In genomic region chr15:67646847-67647246, GRCh38 we compare ENCODE assay signal across 25 cellular contexts.
A peak's percentile ranks its signal among the peaks of the same experiment; 100 is the strongest.
DNase-seq lines count a peak whose midpoint lies in the region; ATAC-seq, FAIRE-seq and TF ChIP-seq lines count a peak whose summit lies in the region.
"Had no signal": no experiment of that assay in that cellular context is flagged by ENCODE, and none has a peak within 500 bp of the region (broad histone marks: within the 10 kb centered on the region; RNA-seq: fewer than 3 reads in every experiment).

No MANE protein-coding gene starts in this region.

- peak overlapping the region; percentile 60 for H3K27ac Mint-ChIP-seq in activated T-cell treated with anti-CD3 and anti-CD28 coated beads, Interleukin-2, amount 50 U/mL, for 72 hours
- H3K27ac Mint-ChIP-seq: CD14-positive monocyte; CD4-positive, alpha-beta memory T cell; CD4-positive, CD25-positive, alpha-beta regulatory T cell; CD8-positive, alpha-beta memory T cell had no signal

- intact Hi-C loops in K562 (cut with micrococcal nuclease) = no loop called here

- H3K4me3 ChIP-seq in A549 (no peak overlapping the region), K562 (no peak overlapping the region)
- H3K4me3 ChIP-seq: BLaER1, GM12878 had no signal

- no peak overlapping the region for H3K27ac ChIP-seq in A549
- no peak overlapping the region for H3K27ac ChIP-seq in K562 (ENCODE audit: extremely low read depth, low read depth, low read length)
- H3K27ac ChIP-seq: 22Rv1, BLaER1 had no signal

- H3K27me3 Mint-ChIP-seq in activated T-cell treated with anti-CD3 and anti-CD28 coated beads, Interleukin-2, amount 50 U/mL, for 72 hours (ENCODE audit: low read depth) = no peaks in the 10 kb centered on the region
- H3K27me3 Mint-ChIP-seq: CD4-positive, alpha-beta memory T cell; CD4-positive, CD25-positive, alpha-beta regulatory T cell; CD8-positive, alpha-beta memory T cell had no signal

- no peak overlapping the region for H3K4me3 Mint-ChIP-seq in activated T-cell treated with anti-CD3 and anti-CD28 coated beads, Interleukin-2, amount 50 U/mL, for 72 hours
- H3K4me3 Mint-ChIP-seq: CD14-positive monocyte; CD4-positive, alpha-beta memory T cell; CD4-positive, CD25-positive, alpha-beta regulatory T cell; CD8-positive, alpha-beta memory T cell had no signal

- no peaks in the 10 kb centered on the region for H3K27me3 ChIP-seq in K562 (ENCODE audit: control insufficient read depth in 2 of 2, insufficient read depth in 2 of 2, low read length in 2 of 2)
- H3K27me3 ChIP-seq: BE2C, BLaER1 had no signal

- H3K9me3 ChIP-seq in A549 = no peaks in the 10 kb centered on the region
- H3K9me3 ChIP-seq in K562 (replicated peaks; ENCODE audit: control insufficient read depth, insufficient read depth, low read depth, low read length) = no peaks in the 10 kb centered on the region
- H3K9me3 ChIP-seq: BE2C, BLaER1 had no signal

- TF ChIP-seq CTCF in A549 (IDR thresholded peaks at IDR 0.05) (no peak), K562 (IDR thresholded peaks at IDR 0.05 in 2 of 3, conservative IDR thresholded peaks at IDR 0.05 in 1 of 3; ENCODE audit: insufficient read depth in 2 of 3, low read depth in 1 of 3, low read length in 3 of 3) (no peak)

- peak; percentile 70 for FAIRE-seq in A549 (lab: Jason Lieb, UNC)
- FAIRE-seq in K562 (lab: Jason Lieb, UNC) = no peak
- FAIRE-seq: GM12878, GM12892, GM19239 had no signal

- no peak for ATAC-seq in activated T-cell treated with anti-CD3 and anti-CD28 coated beads, Interleukin-2, amount 50 U/mL, for 72 hours (replicated peaks in 1 of 2)
- ATAC-seq in A549 = no peak
- no peak for ATAC-seq in K562
- no peak for ATAC-seq in GM21576 (IDR thresholded peaks at IDR 0.05; ENCODE audit: unreplicated experiment)
- ATAC-seq: GM12878 had no signal

- no peaks in the 10 kb centered on the region for H3K4me1 Mint-ChIP-seq in activated T-cell treated with anti-CD3 and anti-CD28 coated beads, Interleukin-2, amount 50 U/mL, for 72 hours (ENCODE audit: low read depth)
- H3K4me1 Mint-ChIP-seq: CD14-positive monocyte; CD4-positive, alpha-beta memory T cell; CD8-positive, alpha-beta memory T cell had no signal

- H3K79me2 ChIP-seq in K562 (ENCODE audit: control insufficient read depth, insufficient read depth, low read length) = no peaks in the 10 kb centered on the region

- H2AFZ ChIP-seq in K562 (ENCODE audit: low read depth, low read length) = no peak overlapping the region

- H4K20me1 ChIP-seq in K562 (replicated peaks; ENCODE audit: control insufficient read depth, insufficient read depth, low read length) = no peaks in the 10 kb centered on the region
- H4K20me1 ChIP-seq: BLaER1 had no signal

- H3K4me2 ChIP-seq in A549 (no peak overlapping the region), K562 (ENCODE audit: insufficient read depth, low read length) (no peak overlapping the region)
- H3K4me2 ChIP-seq: BLaER1 had no signal

- WGBS in A549 (ENCODE audit: missing lambda C conversion rate) = 83% methylated on average over 2 of the region's 2 CpGs
- WGBS in K562 (ENCODE audit: insufficient coverage, low coverage, missing lambda C conversion rate) = 60% methylated on average over 2 of the region's 2 CpGs

- in situ Hi-C loops in K562 (cut with MboI) = no loop called here

- no peaks in the 10 kb centered on the region for H3K9me3 Mint-ChIP-seq in activated T-cell treated with anti-CD3 and anti-CD28 coated beads, Interleukin-2, amount 50 U/mL, for 72 hours
- H3K9me3 Mint-ChIP-seq: CD4-positive, alpha-beta memory T cell; CD4-positive, CD25-positive, alpha-beta regulatory T cell; CD8-positive, alpha-beta memory T cell had no signal

- TF ChIP-seq EP300 in A549 (IDR thresholded peaks at IDR 0.05) = no peak
- TF ChIP-seq EP300 in K562 (IDR thresholded peaks at IDR 0.05; ENCODE audit: low read length) = no peak

- no peaks in the 10 kb centered on the region; the same call in 2 of the 3 replicates for H3K36me3 ChIP-seq in K562 (ENCODE audit: control insufficient read depth, insufficient read depth, low read length)
- H3K36me3 ChIP-seq: BE2C had no signal

- no peaks in the 10 kb centered on the region for H3K9me1 ChIP-seq in K562 (ENCODE audit: control insufficient read depth, insufficient read depth, low read length)

- H3K9ac ChIP-seq in K562 (ENCODE audit: insufficient read depth in 1 of 2, low read depth in 2 of 2, low read length in 2 of 2) = no peak overlapping the region
- H3K9ac ChIP-seq: BLaER1 had no signal

- H3K4me1 ChIP-seq in A549 (no peaks in the 10 kb centered on the region), K562 (replicated peaks in 1 of 2; ENCODE audit: control insufficient read depth in 2 of 2, insufficient read depth in 2 of 2, low read length in 2 of 2) (no peaks in the 10 kb centered on the region)
- H3K4me1 ChIP-seq: BE2C had no signal

- peaks cover 3 to 15% of the 10 kb centered on the region in 2 donors for H3K36me3 Mint-ChIP-seq in activated T-cell treated with anti-CD3 and anti-CD28 coated beads, Interleukin-2, amount 50 U/mL, for 72 hours (ENCODE audit: insufficient read depth in 2 of 2)

- TF ChIP-seq POLR2A in A549 (IDR thresholded peaks at IDR 0.05; ENCODE audit: low read length) = no peak
- no peak for TF ChIP-seq POLR2A in K562 (conservative IDR thresholded peaks at IDR 0.05)

- POLR2A ChIA-PET in A549 (lab: Yijun Ruan, JAX) = no interaction called here
- POLR2A ChIA-PET in K562 (lab: Yijun Ruan, JAX) = no interaction called here

- DNase-seq in activated T-cell treated with anti-CD3 and anti-CD28 coated beads, Interleukin-2, amount 50 U/mL, for 72 hours = no peak
- DNase-seq in activated T-cell treated with anti-CD3 and anti-CD28 coated beads, Interleukin-2, amount 50 U/mL, for 1 hour = no peak
- no peak for DNase-seq in A549 (ENCODE audit: low read depth in 1 of 2, low spot score in 1 of 2)
- no peak for DNase-seq in K562 (ENCODE audit: extremely low read depth in 1 of 4, low spot score in 3 of 4)
- DNase-seq: ACHN; BE2C; C1 segment of cervical spinal cord; CD4-positive, alpha-beta memory T cell; CD4-positive, CD25-positive, alpha-beta regulatory T cell; CD8-positive, alpha-beta memory T cell; COR-L47; DMS 273 treated with DMSO at 0.1 percent for 48 hours; DMS153; DMS53; DMS79; DND-41; EL; GDM1 had no signal

- CTCF ChIA-PET in A549 (lab: Yijun Ruan, JAX) (no interaction called here), K562 (lab: Yijun Ruan, JAX; ENCODE audit: low intra/inter-chr PET ratio) (no interaction called here)

- no peak for TF ChIP-seq RAD21 in A549 (conservative IDR thresholded peaks at IDR 0.05 in 1 of 2, IDR thresholded peaks at IDR 0.05 in 1 of 2)
- no peak for TF ChIP-seq RAD21 in K562 (CRISPR knock-in tag; conservative IDR thresholded peaks at IDR 0.05 in 1 of 2, IDR thresholded peaks at IDR 0.05 in 1 of 2)

- no TSS peak for BruUV-seq in K562 (replicated peaks; lab: Mats Ljungman, UMichigan)

TF ChIP-seq in A549, 52 proteins besides CTCF, POLR2A, EP300 and RAD21 (continues in another document):
- TF ChIP-seq HOXA7 (CRISPR knock-in tag; IDR thresholded peaks at IDR 0.05) (no peak), CHD2 (IDR thresholded peaks at IDR 0.05; ENCODE audit: low read length, partially characterized antibody) (no peak), REST (IDR thresholded peaks at IDR 0.05) (no peak)

TF ChIP-seq in K562, 482 proteins besides CTCF, POLR2A, EP300 and RAD21:
- TF ChIP-seq CREB3L1 (IDR thresholded peaks at IDR 0.05; ENCODE audit: borderline replicate concordance, low read depth) (no peak), ATF3 (IDR thresholded peaks at IDR 0.05) (peak; percentile 49), ATF3 (CRISPR knock-in tag; conservative IDR thresholded peaks at IDR 0.05) (no peak)
TF ChIP-seq in K562: peak in this region for 1.
